8 cellular contexts compared by ENCODE assay signal in the genomic region with DNA sequence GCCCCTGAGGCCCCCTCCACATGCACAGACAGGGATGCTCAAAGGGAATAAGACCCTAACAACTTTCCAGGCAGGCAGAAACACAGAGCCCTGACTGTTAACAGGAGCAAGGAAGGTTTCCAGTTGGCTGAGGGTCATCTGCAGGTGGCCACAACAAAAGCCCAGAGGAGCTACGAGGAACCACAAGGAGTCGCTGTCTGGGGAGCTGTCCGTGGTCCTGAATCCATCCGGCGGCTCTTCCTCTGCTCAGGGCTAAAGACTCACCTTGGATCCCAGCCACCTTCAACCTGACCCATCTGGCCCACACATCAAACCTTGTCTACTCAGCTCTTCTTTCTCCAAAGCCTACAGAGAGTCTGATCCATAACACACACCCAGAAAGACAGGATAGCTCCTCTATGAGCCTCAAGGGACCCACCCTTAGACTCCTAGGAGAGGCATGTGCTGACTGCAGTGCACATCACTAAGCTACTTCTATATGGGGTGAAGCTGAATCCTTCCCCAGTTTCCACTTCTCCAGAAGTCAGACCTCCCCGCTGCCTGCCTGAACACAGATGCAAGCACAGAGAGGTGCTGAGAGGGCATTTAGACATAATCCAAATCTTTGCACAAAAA.
DNase-seq lines count a peak whose midpoint lies in the region; ATAC-seq, FAIRE-seq and TF ChIP-seq lines count a peak whose summit lies in the region.

No MANE protein-coding gene starts in this region.

- no peaks in the 10 kb centered on the region for H3K36me3 Mint-ChIP-seq in T-helper 2 cell treated with Interferon-gamma antibody and Interleukin-4, amounts not matched to agents 5 μg/mL and 100 μg/mL, for 36 hours (ENCODE audit: low read depth)

- no peak overlapping the region for H3K9ac ChIP-seq in kidney (ENCODE audit: low read length in 2 of 2)

- in situ Hi-C loops in astrocyte of the spinal cord (cut with HindIII; ENCODE audit: low sequenced_read_pairs): no loop called here

- no peaks in the 10 kb centered on the region for H3K36me3 ChIP-seq in kidney (ENCODE audit: control insufficient read depth in 1 of 2, insufficient read depth in 2 of 2, low read length in 2 of 2)

- H3K4me3 ChIP-seq in astrocyte of the spinal cord (ENCODE audit: low read depth, low read length) (no peak overlapping the region), kidney (ENCODE audit: low read length in 2 of 2) (no peak overlapping the region)

- peak; percentile 52 for DNase-seq in T-helper 2 cell treated with Interferon-gamma antibody and Interleukin-4, amounts not matched to agents 5 μg/mL and 100 μg/mL, for 36 hours (ENCODE audit: low spot score)
- DNase-seq in astrocyte of the spinal cord (ENCODE audit: low read depth, low spot score) (peak; percentile 53), kidney (no peak), NCI-H774 (lab: John Stamatoyannopoulos, UW) (no peak)
- peak; percentile 21 for DNase-seq in stimulated activated CD8-positive, alpha-beta memory T cell treated with anti-CD3 and anti-CD28 coated beads, Interleukin-15, amount 100 ng/mL, for 1 hour (ENCODE audit: low read depth)

- TF ChIP-seq CTCF in C4-2B (conservative IDR thresholded peaks at IDR 0.05) (peak; percentile 89), astrocyte of the spinal cord (IDR thresholded peaks at IDR 0.05; ENCODE audit: low read depth, low read length) (peak; percentile 96), kidney (IDR thresholded peaks at IDR 0.05; ENCODE audit: borderline replicate concordance, extremely low read depth, insufficient read depth) (peak; percentile 74)

- no peaks in the 10 kb centered on the region for H3K4me1 Mint-ChIP-seq in T-helper 2 cell treated with Interferon-gamma antibody and Interleukin-4, amounts not matched to agents 5 μg/mL and 100 μg/mL, for 36 hours (ENCODE audit: low read depth)

- H3K27me3 Mint-ChIP-seq in T-helper 2 cell treated with Interferon-gamma antibody and Interleukin-4, amounts not matched to agents 5 μg/mL and 100 μg/mL, for 36 hours (ENCODE audit: low read depth): peaks cover 10% of the 10 kb centered on the region

- no peak overlapping the region for H3K4me3 Mint-ChIP-seq in T-helper 2 cell treated with Interferon-gamma antibody and Interleukin-4, amounts not matched to agents 5 μg/mL and 100 μg/mL, for 36 hours

- no peaks in the 10 kb centered on the region for H3K9me3 ChIP-seq in kidney (ENCODE audit: control insufficient read depth in 1 of 2, low read length in 2 of 2)

- no peak for FAIRE-seq in kidney (lab: Jason Lieb, UNC)

- intact Hi-C loops in kidney (cut with DNase I): no loop called here

- H3K9me3 Mint-ChIP-seq in T-helper 2 cell treated with Interferon-gamma antibody and Interleukin-4, amounts not matched to agents 5 μg/mL and 100 μg/mL, for 36 hours: no peaks in the 10 kb centered on the region

- ATAC-seq in HG03280 (IDR thresholded peaks at IDR 0.05; ENCODE audit: unreplicated experiment) (peak; percentile 54), HG03460 (IDR thresholded peaks at IDR 0.05; ENCODE audit: unreplicated experiment) (no peak)

- no peaks in the 10 kb centered on the region for H3K4me1 ChIP-seq in kidney (ENCODE audit: control insufficient read depth in 1 of 2, insufficient read depth in 1 of 2, low read depth in 1 of 2, low read length in 2 of 2)

- H3K27ac ChIP-seq in C4-2B: no peak overlapping the region
- no peak overlapping the region for H3K27ac ChIP-seq in kidney (ENCODE audit: low read depth in 2 of 2, low read length in 2 of 2)

- no peak overlapping the region for H3K27ac Mint-ChIP-seq in T-helper 2 cell treated with Interferon-gamma antibody and Interleukin-4, amounts not matched to agents 5 μg/mL and 100 μg/mL, for 36 hours

Comparison
In these comparisons a context has a peak if more than half of its experiments do, and no peak if none do; other contexts are left out.
1. DNase-seq: peak in T-helper 2 cell treated with Interferon-gamma antibody and Interleukin-4, amounts not matched to agents 5 μg/mL and 100 μg/mL, for 36 hours (single experiment), astrocyte of the spinal cord (single experiment) and stimulated activated CD8-positive, alpha-beta memory T cell treated with anti-CD3 and anti-CD28 coated beads, Interleukin-15, amount 100 ng/mL, for 1 hour (single experiment); none in kidney (single experiment) and NCI-H774 (single experiment).
2. Peak in every context shown above with its lines, with median percentiles within 50 percentile points of each other: CTCF ChIP-seq.